25 cellular contexts compared by ENCODE assay signal in genomic region chr10:112173201-112173600, GRCh38.
"Had no signal": no experiment of that assay in that cellular context is flagged by ENCODE, and none has a peak within 500 bp of the region (broad histone marks: within the 10 kb centered on the region; RNA-seq: fewer than 3 reads in every experiment).

No MANE protein-coding gene starts in this region.

- ATAC-seq: activated CD4-positive, alpha-beta T cell treated with anti-CD3 and anti-CD28 coated beads for 36 hours; activated CD8-positive, alpha-beta memory T cell treated with anti-CD3 and anti-CD28 coated beads, Interleukin-2, amount 10 ng/mL, durations not matched to agents 7 days and 5 days; activated CD8-positive, alpha-beta T cell treated with anti-CD3 and anti-CD28 coated beads, Interleukin-2, amount 10 ng/mL, durations not matched to agents 7 days and 5 days; activated naive CD8-positive, alpha-beta T cell treated with anti-CD3 and anti-CD28 coated beads, Interleukin-2, amount 50 U/mL, for 24 hours; gastroesophageal sphincter had no signal

- DNase-seq: activated CD4-positive, alpha-beta memory T cell treated with anti-CD3 and anti-CD28 coated beads for 36 hours; activated CD4-positive, alpha-beta T cell treated with anti-CD3 and anti-CD28 coated beads for 36 hours; activated CD4-positive, alpha-beta T cell treated with anti-CD3 and anti-CD28 coated beads, Interleukin-2, amount 10 ng/mL, durations not matched to agents 24 days and 14 days; activated CD4-positive, CD25-positive, alpha-beta regulatory T cell; activated CD4-positive, CD25-positive, alpha-beta regulatory T cell treated with anti-CD3 and anti-CD28 coated beads, Interleukin-2, amount 50 U/mL, for 72 hours; activated CD8-positive, alpha-beta memory T cell treated with anti-CD3 and anti-CD28 coated beads, Interleukin-2, amount 10 ng/mL, durations not matched to agents 7 days and 5 days; activated CD8-positive, alpha-beta memory T cell treated with anti-CD3 and anti-CD28 coated beads, Interleukin-2, amount 50 U/mL, for 4 hours; activated CD8-positive, alpha-beta T cell treated with anti-CD3 and anti-CD28 coated beads, Interleukin-2, amount 10 ng/mL, durations not matched to agents 7 days and 5 days; activated effector memory CD4-positive, alpha-beta T cell treated with anti-CD3 and anti-CD28 coated beads, Interleukin-2, amount 50 U/mL, for 16 hours; activated naive CD4-positive, alpha-beta T cell treated with anti-CD3 and anti-CD28 coated beads for 36 hours; activated naive CD8-positive, alpha-beta T cell treated with anti-CD3 and anti-CD28 coated beads for 36 hours; activated naive CD8-positive, alpha-beta T cell treated with anti-CD3 and anti-CD28 coated beads, Interleukin-2, amount 50 U/mL, for 24 hours; activated T-cell treated with anti-CD3 and anti-CD28 coated beads, Interleukin-2, amount 50 U/mL, for 1 hour; activated T-cell treated with anti-CD3 and anti-CD28 coated beads, Interleukin-2, amount 50 U/mL, for 48 hours; dorsolateral prefrontal cortex; effector memory CD4-positive, alpha-beta T cell; endodermal cell; erythroblast; foreskin melanocyte; T-helper 2 cell had no signal

- H3K9me3 ChIP-seq: ascending aorta, breast epithelium, esophagus muscularis mucosa, gastroesophageal sphincter had no signal

- H3K4me1 ChIP-seq: breast epithelium, esophagus muscularis mucosa, gastroesophageal sphincter had no signal

- H3K27me3 ChIP-seq: ascending aorta, breast epithelium, dorsolateral prefrontal cortex, esophagus muscularis mucosa, gastroesophageal sphincter had no signal

- H3K4me3 ChIP-seq: ascending aorta, breast epithelium, coronary artery, dorsolateral prefrontal cortex, esophagus muscularis mucosa, gastroesophageal sphincter had no signal

- H3K27ac ChIP-seq: breast epithelium, coronary artery, dorsolateral prefrontal cortex, esophagus muscularis mucosa, gastroesophageal sphincter had no signal
